Comparison of ENCODE assay signal across 1 cellular context in genomic region chr3:127206154-127206553, GRCh38.
TF ChIP-seq lines count a peak whose summit lies in the region.

No MANE protein-coding gene starts in this region.

TF ChIP-seq in GM12878, 131 proteins besides CTCF, POLR2A, EP300 and RAD21:
- TF ChIP-seq E2F8 (IDR thresholded peaks at IDR 0.05; ENCODE audit: low read depth, partially characterized antibody): no peak
- 0 out of 2 replicates have a peak, but pooled peaks have one; percentile 30 for TF ChIP-seq IKZF1 (conservative IDR thresholded peaks at IDR 0.05)
- no peak for TF ChIP-seq TCF12 (IDR thresholded peaks at IDR 0.05; ENCODE audit: low read depth, low read length)
- TF ChIP-seq HDAC2 (IDR thresholded peaks at IDR 0.05): no peak
- no peak for TF ChIP-seq NR2C2 (IDR thresholded peaks at IDR 0.05; ENCODE audit: borderline replicate concordance, control insufficient read depth, insufficient read length, low read depth)
- TF ChIP-seq ETV6 (conservative IDR thresholded peaks at IDR 0.05 in 1 of 2, IDR thresholded peaks at IDR 0.05 in 1 of 2; ENCODE audit: borderline replicate concordance in 1 of 2, low read depth in 1 of 2): no peak
- TF ChIP-seq EED (IDR thresholded peaks at IDR 0.05; ENCODE audit: low read depth): peak; percentile 45; the same call in 1 of the 2 replicates
- TF ChIP-seq CHD4 (IDR thresholded peaks at IDR 0.05): no peak
- no peak for TF ChIP-seq GABPA (IDR thresholded peaks at IDR 0.05; ENCODE audit: low read depth)
- peak; percentile 31; the same call in 1 of the 2 replicates for TF ChIP-seq RUNX3 (IDR thresholded peaks at IDR 0.05; ENCODE audit: low read length)
- no peak for TF ChIP-seq SUZ12 (IDR thresholded peaks at IDR 0.05; ENCODE audit: unreplicated experiment)
- TF ChIP-seq SUPT20H (IDR thresholded peaks at IDR 0.05; ENCODE audit: borderline replicate concordance, control insufficient read depth, low read depth, low read length): no peak
- TF ChIP-seq, protein P1, sequence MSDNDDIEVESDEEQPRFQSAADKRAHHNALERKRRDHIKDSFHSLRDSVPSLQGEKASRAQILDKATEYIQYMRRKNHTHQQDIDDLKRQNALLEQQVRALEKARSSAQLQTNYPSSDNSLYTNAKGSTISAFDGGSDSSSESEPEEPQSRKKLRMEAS (IDR thresholded peaks at IDR 0.05; ENCODE audit: low read depth, low read length): no peak
- TF ChIP-seq PML (IDR thresholded peaks at IDR 0.05; ENCODE audit: low read length): no peak
- no peak for TF ChIP-seq NFYA (IDR thresholded peaks at IDR 0.05; ENCODE audit: borderline replicate concordance, low read depth, low read length)
- TF ChIP-seq ZSCAN29 (IDR thresholded peaks at IDR 0.05): no peak
- no peak for TF ChIP-seq MYC (IDR thresholded peaks at IDR 0.05; ENCODE audit: insufficient read depth, insufficient read length, insufficient replicate concordance, low read length, severe bottlenecking)
- no peak for TF ChIP-seq EZH2 (IDR thresholded peaks at IDR 0.05; ENCODE audit: borderline replicate concordance, control insufficient read depth, low read depth, low read length)
- no peak for TF ChIP-seq CEBPZ (IDR thresholded peaks at IDR 0.05; ENCODE audit: low read depth, low read length)
- TF ChIP-seq MXI1 (IDR thresholded peaks at IDR 0.05; ENCODE audit: low read depth, low read length): no peak
- no peak for TF ChIP-seq ZNF207 (IDR thresholded peaks at IDR 0.05; ENCODE audit: borderline replicate concordance)
